ENCODE assay signal across 26 cellular contexts in genomic region chr11:15671216-15671615, GRCh38.
"Had no signal": no experiment of that assay in that cellular context is flagged by ENCODE, and none has a peak within 500 bp of the region (broad histone marks: within the 10 kb centered on the region; RNA-seq: fewer than 3 reads in every experiment).

No MANE protein-coding gene starts in this region.

- H3K36me3 Mint-ChIP-seq: activated naive CD4-positive, alpha-beta T cell treated with anti-CD3 and anti-CD28 coated beads, Interleukin-2, amount 50 U/mL, for 24 hours had no signal

- H3K9me3 ChIP-seq: MG63 had no signal

- H3K4me3 ChIP-seq: MG63 had no signal

- ATAC-seq: activated CD8-positive, alpha-beta T cell treated with anti-CD3 and anti-CD28 coated beads, Interleukin-2, amount 10 ng/mL, durations not matched to agents 7 days and 5 days; Panc1; Right ventricle myocardium inferior had no signal

- DNase-seq: activated CD4-positive, CD25-positive, alpha-beta regulatory T cell; activated CD8-positive, alpha-beta memory T cell treated with anti-CD3 and anti-CD28 coated beads, Interleukin-2, amount 50 U/mL, for 48 hours; activated CD8-positive, alpha-beta T cell treated with anti-CD3 and anti-CD28 coated beads, Interleukin-2, amount 10 ng/mL, durations not matched to agents 7 days and 5 days; activated effector memory CD4-positive, alpha-beta T cell treated with Interleukin-2 at 50 U/mL for 16 hours; activated naive CD4-positive, alpha-beta T cell; activated T-cell treated with anti-CD3 and anti-CD28 coated beads, Interleukin-2, amount 50 U/mL, for 1 hour; aorta; central memory CD4-positive, alpha-beta T cell; MG63; MV-4-11; NCI-H1092 treated with DMSO at 0.1 percent for 48 hours; NCI-H1417 treated with DMSO at 0.1 percent for 48 hours; NCI-H1694; NCI-H2029; NCI-H510A treated with DMSO at 0.1 percent for 48 hours; NCI-H69; NK-92 treated with Interleukin-12 subunit alpha and Interleukin-12 subunit beta, amount 100 ng/mL, for 24 hours; OCI-M1; RPMI8226; SK-N-SH; T-helper 1 cell had no signal

- H3K9me3 Mint-ChIP-seq: activated T-helper 1 cell treated with anti-CD3 and anti-CD28 coated beads, Interleukin-12 subunit alpha, Interleukin-12 subunit beta, Interleukin-2, Interleukin-4 antibody, amounts not matched to agents 30 ng/mL and 10 ng/mL and 1 ng/mL, durations not matched to agents 14 hours and 24 hours and 36 hours had no signal

- H3K27ac ChIP-seq: VCaP had no signal

- H3K27ac Mint-ChIP-seq: activated CD8-positive, alpha-beta T cell treated with anti-CD3 and anti-CD28 coated beads, Interleukin-2, amount 10 ng/mL, durations not matched to agents 7 days and 5 days; activated naive CD4-positive, alpha-beta T cell treated with anti-CD3 and anti-CD28 coated beads, Interleukin-2, amount 50 U/mL, for 24 hours; activated T-helper 1 cell treated with anti-CD3 and anti-CD28 coated beads, Interleukin-12 subunit alpha, Interleukin-12 subunit beta, Interleukin-2, Interleukin-4 antibody, amounts not matched to agents 30 ng/mL and 10 ng/mL and 1 ng/mL, durations not matched to agents 14 hours and 24 hours and 36 hours had no signal

- H3K4me3 Mint-ChIP-seq: activated CD8-positive, alpha-beta T cell treated with anti-CD3 and anti-CD28 coated beads, Interleukin-2, amount 10 ng/mL, durations not matched to agents 7 days and 5 days; activated naive CD4-positive, alpha-beta T cell treated with anti-CD3 and anti-CD28 coated beads, Interleukin-2, amount 50 U/mL, for 24 hours; activated T-helper 1 cell treated with anti-CD3 and anti-CD28 coated beads, Interleukin-12 subunit alpha, Interleukin-12 subunit beta, Interleukin-2, Interleukin-4 antibody, amounts not matched to agents 30 ng/mL and 10 ng/mL and 1 ng/mL, durations not matched to agents 14 hours and 24 hours and 36 hours had no signal

- H3K4me1 Mint-ChIP-seq: activated naive CD4-positive, alpha-beta T cell treated with anti-CD3 and anti-CD28 coated beads, Interleukin-2, amount 50 U/mL, for 24 hours had no signal

- H3K27me3 ChIP-seq: MG63 had no signal

- H3K4me2 ChIP-seq: SK-N-SH had no signal

- H3K9ac ChIP-seq: SK-N-SH had no signal

- H3K9me2 ChIP-seq: SK-N-SH had no signal

- H3K36me3 ChIP-seq: MG63 had no signal
